In genomic region chr1:39470040-39470439, GRCh38 we compare ENCODE assay signal across 7 cellular contexts. TPM values are rescaled to one million over a fixed set of nuclear protein-coding genes. Genes with fewer than 3 reads are reported as not detected.
"Had no signal": no experiment of that assay in that cellular context is flagged by ENCODE, and none has a peak within 500 bp of the region (broad histone marks: within the 10 kb centered on the region; RNA-seq: fewer than 3 reads in every experiment).

No MANE protein-coding gene starts in this region.

- H3K27ac Mint-ChIP-seq: GM23338, H9 had no signal

- DNase-seq: H9, HCEC 1CT, IMR-90 had no signal

- FAIRE-seq: H1, H54, HTR-8/SVneo had no signal

- H3K4me3 Mint-ChIP-seq: GM23338, H9 had no signal

- H3K4me1 Mint-ChIP-seq: GM23338, H9 had no signal

- ATAC-seq: GM23338 had no signal

- H3K9me3 Mint-ChIP-seq: GM23338, H9 had no signal

- H3K4me3 ChIP-seq: GM23338 had no signal

- H3K4me2 ChIP-seq: GM23338 had no signal

- H2AFZ ChIP-seq: GM23338 had no signal

RNA-seq across cellular contexts. Expression of gene BMP8A, which starts 21.4 kb away (rescaled TPM):
- total RNA-seq: IMR-90 had no signal
- polyA plus RNA-seq: IMR-90 had no signal
